In genomic region chr7:155002411-155003214, GRCh38 we compare ENCODE assay signal across 1 cellular context.
A peak's percentile ranks its signal among the peaks of the same experiment; 100 is the strongest.
TF ChIP-seq lines count a peak whose summit lies in the region.

A gene with protein sequence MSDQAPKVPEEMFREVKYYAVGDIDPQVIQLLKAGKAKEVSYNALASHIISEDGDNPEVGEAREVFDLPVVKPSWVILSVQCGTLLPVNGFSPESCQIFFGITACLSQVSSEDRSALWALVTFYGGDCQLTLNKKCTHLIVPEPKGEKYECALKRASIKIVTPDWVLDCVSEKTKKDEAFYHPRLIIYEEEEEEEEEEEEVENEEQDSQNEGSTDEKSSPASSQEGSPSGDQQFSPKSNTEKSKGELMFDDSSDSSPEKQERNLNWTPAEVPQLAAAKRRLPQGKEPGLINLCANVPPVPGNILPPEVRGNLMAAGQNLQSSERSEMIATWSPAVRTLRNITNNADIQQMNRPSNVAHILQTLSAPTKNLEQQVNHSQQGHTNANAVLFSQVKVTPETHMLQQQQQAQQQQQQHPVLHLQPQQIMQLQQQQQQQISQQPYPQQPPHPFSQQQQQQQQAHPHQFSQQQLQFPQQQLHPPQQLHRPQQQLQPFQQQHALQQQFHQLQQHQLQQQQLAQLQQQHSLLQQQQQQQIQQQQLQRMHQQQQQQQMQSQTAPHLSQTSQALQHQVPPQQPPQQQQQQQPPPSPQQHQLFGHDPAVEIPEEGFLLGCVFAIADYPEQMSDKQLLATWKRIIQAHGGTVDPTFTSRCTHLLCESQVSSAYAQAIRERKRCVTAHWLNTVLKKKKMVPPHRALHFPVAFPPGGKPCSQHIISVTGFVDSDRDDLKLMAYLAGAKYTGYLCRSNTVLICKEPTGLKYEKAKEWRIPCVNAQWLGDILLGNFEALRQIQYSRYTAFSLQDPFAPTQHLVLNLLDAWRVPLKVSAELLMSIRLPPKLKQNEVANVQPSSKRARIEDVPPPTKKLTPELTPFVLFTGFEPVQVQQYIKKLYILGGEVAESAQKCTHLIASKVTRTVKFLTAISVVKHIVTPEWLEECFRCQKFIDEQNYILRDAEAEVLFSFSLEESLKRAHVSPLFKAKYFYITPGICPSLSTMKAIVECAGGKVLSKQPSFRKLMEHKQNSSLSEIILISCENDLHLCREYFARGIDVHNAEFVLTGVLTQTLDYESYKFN (minus strand): TSS chr7:155003124. CDS start chr7:155002929, 195 bp downstream.

TF ChIP-seq in H1, 55 proteins besides CTCF, POLR2A, EP300 and RAD21 (continued from another document):
- TF ChIP-seq, protein P1, sequence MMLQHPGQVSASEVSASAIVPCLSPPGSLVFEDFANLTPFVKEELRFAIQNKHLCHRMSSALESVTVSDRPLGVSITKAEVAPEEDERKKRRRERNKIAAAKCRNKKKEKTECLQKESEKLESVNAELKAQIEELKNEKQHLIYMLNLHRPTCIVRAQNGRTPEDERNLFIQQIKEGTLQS (IDR thresholded peaks at IDR 0.05; ENCODE audit: insufficient read depth, low read depth, low read length), result no peak
- TF ChIP-seq SP4 (IDR thresholded peaks at IDR 0.05; ENCODE audit: low read length) (no peak), ASH2L (IDR thresholded peaks at IDR 0.05; ENCODE audit: low read length) (no peak), YY1 (IDR thresholded peaks at IDR 0.05; ENCODE audit: low read depth, low read length) (no peak), KDM4A (IDR thresholded peaks at IDR 0.05; ENCODE audit: low read depth, low read length, severe bottlenecking) (peak; percentile 36), PHF8 (conservative IDR thresholded peaks at IDR 0.05; ENCODE audit: low read depth, low read length) (peak; percentile 58), EGR1 (IDR thresholded peaks at IDR 0.05; ENCODE audit: borderline replicate concordance, low read depth, low read length) (no peak)
